In the genomic region with DNA sequence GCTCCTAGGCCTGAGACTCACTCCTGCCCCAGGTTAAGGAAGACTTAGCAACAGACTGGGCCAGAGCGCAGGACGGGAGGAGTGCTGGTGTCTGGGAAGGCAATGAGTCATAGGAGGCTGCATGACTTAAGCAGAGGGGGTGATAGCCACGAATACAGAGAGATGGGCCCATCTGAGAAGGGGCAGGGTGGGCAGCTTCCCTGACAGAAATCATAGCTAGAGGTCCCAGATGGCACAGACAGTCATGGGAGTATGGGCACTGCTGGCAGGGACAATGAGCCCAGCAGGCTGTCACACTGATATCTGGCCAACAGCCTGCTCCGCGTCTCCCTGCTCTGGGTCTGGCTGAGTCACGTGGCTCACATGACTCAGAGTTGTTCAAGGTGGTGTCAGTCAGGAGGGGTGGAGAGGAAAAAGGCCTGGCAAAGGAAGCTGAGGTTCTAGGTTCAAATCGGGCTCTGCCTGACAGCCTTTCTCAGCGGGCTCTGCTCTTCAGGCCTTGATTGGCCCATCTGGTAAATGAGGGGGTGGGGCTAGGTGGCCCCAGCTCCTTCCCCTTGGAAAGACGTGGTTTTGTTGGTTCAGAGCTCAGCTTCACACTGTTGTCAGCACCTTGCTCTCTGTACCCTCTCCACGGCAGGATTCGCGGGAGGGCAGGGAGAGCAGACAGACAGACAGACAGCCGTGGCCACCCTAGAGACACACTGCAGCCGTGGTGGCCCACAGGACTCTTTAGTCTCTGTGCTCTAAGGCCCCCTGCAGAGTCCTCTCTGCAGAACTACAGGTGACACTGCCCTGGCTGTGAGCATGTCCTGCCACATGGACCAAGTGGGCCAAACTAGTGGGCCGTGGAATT, we compare ENCODE assay signal across 1 cellular context.
TF ChIP-seq lines count a peak whose summit lies in the region.

No MANE protein-coding gene starts in this region.

TF ChIP-seq in K562, 482 proteins besides CTCF, POLR2A, EP300 and RAD21 (continued from another document and continues in another):
- TF ChIP-seq, protein P1, sequence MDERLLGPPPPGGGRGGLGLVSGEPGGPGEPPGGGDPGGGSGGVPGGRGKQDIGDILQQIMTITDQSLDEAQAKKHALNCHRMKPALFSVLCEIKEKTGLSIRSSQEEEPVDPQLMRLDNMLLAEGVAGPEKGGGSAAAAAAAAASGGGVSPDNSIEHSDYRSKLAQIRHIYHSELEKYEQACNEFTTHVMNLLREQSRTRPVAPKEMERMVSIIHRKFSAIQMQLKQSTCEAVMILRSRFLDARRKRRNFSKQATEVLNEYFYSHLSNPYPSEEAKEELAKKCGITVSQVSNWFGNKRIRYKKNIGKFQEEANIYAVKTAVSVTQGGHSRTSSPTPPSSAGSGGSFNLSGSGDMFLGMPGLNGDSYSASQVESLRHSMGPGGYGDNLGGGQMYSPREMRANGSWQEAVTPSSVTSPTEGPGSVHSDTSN (CRISPR knock-in tag; IDR thresholded peaks at IDR 0.05; ENCODE audit: low read depth): no peak
- TF ChIP-seq, protein P1 (tag; conservative IDR thresholded peaks at IDR 0.05; ENCODE audit: low read depth): no peak; the same call in 1 of the 2 replicates
- TF ChIP-seq CTBP1 (IDR thresholded peaks at IDR 0.05; ENCODE audit: borderline replicate concordance) (peak; percentile 78), RB1 (IDR thresholded peaks at IDR 0.05; ENCODE audit: low read depth) (no peak), ILK (tag; IDR thresholded peaks at IDR 0.05; ENCODE audit: borderline replicate concordance, low read depth) (no peak), NFXL1 (CRISPR knock-in tag; IDR thresholded peaks at IDR 0.05) (no peak), ARID1B (IDR thresholded peaks at IDR 0.05) (peak; percentile 89), KDM1A (IDR thresholded peaks at IDR 0.05) (peak; percentile 46 to 52; a peak in 3 of 4 replicates), BRF1 (IDR thresholded peaks at IDR 0.05; ENCODE audit: borderline replicate concordance, extremely low read depth, insufficient read length) (no peak), RBBP5 (IDR thresholded peaks at IDR 0.05; ENCODE audit: borderline replicate concordance, insufficient read depth, low read length, poor library complexity, severe bottlenecking) (no peak), POLR3G (IDR thresholded peaks at IDR 0.05; ENCODE audit: extremely low read depth, insufficient read length, insufficient replicate concordance) (no peak), NFATC3 (IDR thresholded peaks at IDR 0.05) (no peak), NONO (IDR thresholded peaks at IDR 0.05; ENCODE audit: low read depth in 2 of 2, low read length in 1 of 2) (no peak; a peak in 1 of 4 replicates), CAMTA2 (CRISPR knock-in tag; conservative IDR thresholded peaks at IDR 0.05) (no peak), NFYB (IDR thresholded peaks at IDR 0.05; ENCODE audit: extremely low read depth, insufficient read length) (no peak)
- TF ChIP-seq, protein P2, sequence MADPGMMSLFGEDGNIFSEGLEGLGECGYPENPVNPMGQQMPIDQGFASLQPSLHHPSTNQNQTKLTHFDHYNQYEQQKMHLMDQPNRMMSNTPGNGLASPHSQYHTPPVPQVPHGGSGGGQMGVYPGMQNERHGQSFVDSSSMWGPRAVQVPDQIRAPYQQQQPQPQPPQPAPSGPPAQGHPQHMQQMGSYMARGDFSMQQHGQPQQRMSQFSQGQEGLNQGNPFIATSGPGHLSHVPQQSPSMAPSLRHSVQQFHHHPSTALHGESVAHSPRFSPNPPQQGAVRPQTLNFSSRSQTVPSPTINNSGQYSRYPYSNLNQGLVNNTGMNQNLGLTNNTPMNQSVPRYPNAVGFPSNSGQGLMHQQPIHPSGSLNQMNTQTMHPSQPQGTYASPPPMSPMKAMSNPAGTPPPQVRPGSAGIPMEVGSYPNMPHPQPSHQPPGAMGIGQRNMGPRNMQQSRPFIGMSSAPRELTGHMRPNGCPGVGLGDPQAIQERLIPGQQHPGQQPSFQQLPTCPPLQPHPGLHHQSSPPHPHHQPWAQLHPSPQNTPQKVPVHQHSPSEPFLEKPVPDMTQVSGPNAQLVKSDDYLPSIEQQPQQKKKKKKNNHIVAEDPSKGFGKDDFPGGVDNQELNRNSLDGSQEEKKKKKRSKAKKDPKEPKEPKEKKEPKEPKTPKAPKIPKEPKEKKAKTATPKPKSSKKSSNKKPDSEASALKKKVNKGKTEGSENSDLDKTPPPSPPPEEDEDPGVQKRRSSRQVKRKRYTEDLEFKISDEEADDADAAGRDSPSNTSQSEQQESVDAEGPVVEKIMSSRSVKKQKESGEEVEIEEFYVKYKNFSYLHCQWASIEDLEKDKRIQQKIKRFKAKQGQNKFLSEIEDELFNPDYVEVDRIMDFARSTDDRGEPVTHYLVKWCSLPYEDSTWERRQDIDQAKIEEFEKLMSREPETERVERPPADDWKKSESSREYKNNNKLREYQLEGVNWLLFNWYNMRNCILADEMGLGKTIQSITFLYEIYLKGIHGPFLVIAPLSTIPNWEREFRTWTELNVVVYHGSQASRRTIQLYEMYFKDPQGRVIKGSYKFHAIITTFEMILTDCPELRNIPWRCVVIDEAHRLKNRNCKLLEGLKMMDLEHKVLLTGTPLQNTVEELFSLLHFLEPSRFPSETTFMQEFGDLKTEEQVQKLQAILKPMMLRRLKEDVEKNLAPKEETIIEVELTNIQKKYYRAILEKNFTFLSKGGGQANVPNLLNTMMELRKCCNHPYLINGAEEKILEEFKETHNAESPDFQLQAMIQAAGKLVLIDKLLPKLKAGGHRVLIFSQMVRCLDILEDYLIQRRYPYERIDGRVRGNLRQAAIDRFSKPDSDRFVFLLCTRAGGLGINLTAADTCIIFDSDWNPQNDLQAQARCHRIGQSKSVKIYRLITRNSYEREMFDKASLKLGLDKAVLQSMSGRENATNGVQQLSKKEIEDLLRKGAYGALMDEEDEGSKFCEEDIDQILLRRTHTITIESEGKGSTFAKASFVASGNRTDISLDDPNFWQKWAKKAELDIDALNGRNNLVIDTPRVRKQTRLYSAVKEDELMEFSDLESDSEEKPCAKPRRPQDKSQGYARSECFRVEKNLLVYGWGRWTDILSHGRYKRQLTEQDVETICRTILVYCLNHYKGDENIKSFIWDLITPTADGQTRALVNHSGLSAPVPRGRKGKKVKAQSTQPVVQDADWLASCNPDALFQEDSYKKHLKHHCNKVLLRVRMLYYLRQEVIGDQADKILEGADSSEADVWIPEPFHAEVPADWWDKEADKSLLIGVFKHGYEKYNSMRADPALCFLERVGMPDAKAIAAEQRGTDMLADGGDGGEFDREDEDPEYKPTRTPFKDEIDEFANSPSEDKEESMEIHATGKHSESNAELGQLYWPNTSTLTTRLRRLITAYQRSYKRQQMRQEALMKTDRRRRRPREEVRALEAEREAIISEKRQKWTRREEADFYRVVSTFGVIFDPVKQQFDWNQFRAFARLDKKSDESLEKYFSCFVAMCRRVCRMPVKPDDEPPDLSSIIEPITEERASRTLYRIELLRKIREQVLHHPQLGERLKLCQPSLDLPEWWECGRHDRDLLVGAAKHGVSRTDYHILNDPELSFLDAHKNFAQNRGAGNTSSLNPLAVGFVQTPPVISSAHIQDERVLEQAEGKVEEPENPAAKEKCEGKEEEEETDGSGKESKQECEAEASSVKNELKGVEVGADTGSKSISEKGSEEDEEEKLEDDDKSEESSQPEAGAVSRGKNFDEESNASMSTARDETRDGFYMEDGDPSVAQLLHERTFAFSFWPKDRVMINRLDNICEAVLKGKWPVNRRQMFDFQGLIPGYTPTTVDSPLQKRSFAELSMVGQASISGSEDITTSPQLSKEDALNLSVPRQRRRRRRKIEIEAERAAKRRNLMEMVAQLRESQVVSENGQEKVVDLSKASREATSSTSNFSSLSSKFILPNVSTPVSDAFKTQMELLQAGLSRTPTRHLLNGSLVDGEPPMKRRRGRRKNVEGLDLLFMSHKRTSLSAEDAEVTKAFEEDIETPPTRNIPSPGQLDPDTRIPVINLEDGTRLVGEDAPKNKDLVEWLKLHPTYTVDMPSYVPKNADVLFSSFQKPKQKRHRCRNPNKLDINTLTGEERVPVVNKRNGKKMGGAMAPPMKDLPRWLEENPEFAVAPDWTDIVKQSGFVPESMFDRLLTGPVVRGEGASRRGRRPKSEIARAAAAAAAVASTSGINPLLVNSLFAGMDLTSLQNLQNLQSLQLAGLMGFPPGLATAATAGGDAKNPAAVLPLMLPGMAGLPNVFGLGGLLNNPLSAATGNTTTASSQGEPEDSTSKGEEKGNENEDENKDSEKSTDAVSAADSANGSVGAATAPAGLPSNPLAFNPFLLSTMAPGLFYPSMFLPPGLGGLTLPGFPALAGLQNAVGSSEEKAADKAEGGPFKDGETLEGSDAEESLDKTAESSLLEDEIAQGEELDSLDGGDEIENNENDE (IDR thresholded peaks at IDR 0.05; ENCODE audit: low read depth, low read length): no peak
- TF ChIP-seq, protein P3, sequence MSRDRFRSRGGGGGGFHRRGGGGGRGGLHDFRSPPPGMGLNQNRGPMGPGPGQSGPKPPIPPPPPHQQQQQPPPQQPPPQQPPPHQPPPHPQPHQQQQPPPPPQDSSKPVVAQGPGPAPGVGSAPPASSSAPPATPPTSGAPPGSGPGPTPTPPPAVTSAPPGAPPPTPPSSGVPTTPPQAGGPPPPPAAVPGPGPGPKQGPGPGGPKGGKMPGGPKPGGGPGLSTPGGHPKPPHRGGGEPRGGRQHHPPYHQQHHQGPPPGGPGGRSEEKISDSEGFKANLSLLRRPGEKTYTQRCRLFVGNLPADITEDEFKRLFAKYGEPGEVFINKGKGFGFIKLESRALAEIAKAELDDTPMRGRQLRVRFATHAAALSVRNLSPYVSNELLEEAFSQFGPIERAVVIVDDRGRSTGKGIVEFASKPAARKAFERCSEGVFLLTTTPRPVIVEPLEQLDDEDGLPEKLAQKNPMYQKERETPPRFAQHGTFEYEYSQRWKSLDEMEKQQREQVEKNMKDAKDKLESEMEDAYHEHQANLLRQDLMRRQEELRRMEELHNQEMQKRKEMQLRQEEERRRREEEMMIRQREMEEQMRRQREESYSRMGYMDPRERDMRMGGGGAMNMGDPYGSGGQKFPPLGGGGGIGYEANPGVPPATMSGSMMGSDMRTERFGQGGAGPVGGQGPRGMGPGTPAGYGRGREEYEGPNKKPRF (IDR thresholded peaks at IDR 0.05; ENCODE audit: low read depth, low read length): no peak
- TF ChIP-seq, protein P4, sequence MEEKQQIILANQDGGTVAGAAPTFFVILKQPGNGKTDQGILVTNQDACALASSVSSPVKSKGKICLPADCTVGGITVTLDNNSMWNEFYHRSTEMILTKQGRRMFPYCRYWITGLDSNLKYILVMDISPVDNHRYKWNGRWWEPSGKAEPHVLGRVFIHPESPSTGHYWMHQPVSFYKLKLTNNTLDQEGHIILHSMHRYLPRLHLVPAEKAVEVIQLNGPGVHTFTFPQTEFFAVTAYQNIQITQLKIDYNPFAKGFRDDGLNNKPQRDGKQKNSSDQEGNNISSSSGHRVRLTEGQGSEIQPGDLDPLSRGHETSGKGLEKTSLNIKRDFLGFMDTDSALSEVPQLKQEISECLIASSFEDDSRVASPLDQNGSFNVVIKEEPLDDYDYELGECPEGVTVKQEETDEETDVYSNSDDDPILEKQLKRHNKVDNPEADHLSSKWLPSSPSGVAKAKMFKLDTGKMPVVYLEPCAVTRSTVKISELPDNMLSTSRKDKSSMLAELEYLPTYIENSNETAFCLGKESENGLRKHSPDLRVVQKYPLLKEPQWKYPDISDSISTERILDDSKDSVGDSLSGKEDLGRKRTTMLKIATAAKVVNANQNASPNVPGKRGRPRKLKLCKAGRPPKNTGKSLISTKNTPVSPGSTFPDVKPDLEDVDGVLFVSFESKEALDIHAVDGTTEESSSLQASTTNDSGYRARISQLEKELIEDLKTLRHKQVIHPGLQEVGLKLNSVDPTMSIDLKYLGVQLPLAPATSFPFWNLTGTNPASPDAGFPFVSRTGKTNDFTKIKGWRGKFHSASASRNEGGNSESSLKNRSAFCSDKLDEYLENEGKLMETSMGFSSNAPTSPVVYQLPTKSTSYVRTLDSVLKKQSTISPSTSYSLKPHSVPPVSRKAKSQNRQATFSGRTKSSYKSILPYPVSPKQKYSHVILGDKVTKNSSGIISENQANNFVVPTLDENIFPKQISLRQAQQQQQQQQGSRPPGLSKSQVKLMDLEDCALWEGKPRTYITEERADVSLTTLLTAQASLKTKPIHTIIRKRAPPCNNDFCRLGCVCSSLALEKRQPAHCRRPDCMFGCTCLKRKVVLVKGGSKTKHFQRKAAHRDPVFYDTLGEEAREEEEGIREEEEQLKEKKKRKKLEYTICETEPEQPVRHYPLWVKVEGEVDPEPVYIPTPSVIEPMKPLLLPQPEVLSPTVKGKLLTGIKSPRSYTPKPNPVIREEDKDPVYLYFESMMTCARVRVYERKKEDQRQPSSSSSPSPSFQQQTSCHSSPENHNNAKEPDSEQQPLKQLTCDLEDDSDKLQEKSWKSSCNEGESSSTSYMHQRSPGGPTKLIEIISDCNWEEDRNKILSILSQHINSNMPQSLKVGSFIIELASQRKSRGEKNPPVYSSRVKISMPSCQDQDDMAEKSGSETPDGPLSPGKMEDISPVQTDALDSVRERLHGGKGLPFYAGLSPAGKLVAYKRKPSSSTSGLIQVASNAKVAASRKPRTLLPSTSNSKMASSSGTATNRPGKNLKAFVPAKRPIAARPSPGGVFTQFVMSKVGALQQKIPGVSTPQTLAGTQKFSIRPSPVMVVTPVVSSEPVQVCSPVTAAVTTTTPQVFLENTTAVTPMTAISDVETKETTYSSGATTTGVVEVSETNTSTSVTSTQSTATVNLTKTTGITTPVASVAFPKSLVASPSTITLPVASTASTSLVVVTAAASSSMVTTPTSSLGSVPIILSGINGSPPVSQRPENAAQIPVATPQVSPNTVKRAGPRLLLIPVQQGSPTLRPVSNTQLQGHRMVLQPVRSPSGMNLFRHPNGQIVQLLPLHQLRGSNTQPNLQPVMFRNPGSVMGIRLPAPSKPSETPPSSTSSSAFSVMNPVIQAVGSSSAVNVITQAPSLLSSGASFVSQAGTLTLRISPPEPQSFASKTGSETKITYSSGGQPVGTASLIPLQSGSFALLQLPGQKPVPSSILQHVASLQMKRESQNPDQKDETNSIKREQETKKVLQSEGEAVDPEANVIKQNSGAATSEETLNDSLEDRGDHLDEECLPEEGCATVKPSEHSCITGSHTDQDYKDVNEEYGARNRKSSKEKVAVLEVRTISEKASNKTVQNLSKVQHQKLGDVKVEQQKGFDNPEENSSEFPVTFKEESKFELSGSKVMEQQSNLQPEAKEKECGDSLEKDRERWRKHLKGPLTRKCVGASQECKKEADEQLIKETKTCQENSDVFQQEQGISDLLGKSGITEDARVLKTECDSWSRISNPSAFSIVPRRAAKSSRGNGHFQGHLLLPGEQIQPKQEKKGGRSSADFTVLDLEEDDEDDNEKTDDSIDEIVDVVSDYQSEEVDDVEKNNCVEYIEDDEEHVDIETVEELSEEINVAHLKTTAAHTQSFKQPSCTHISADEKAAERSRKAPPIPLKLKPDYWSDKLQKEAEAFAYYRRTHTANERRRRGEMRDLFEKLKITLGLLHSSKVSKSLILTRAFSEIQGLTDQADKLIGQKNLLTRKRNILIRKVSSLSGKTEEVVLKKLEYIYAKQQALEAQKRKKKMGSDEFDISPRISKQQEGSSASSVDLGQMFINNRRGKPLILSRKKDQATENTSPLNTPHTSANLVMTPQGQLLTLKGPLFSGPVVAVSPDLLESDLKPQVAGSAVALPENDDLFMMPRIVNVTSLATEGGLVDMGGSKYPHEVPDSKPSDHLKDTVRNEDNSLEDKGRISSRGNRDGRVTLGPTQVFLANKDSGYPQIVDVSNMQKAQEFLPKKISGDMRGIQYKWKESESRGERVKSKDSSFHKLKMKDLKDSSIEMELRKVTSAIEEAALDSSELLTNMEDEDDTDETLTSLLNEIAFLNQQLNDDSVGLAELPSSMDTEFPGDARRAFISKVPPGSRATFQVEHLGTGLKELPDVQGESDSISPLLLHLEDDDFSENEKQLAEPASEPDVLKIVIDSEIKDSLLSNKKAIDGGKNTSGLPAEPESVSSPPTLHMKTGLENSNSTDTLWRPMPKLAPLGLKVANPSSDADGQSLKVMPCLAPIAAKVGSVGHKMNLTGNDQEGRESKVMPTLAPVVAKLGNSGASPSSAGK (IDR thresholded peaks at IDR 0.05): peak; percentile 96
